ENCODE assay signal across 10 cellular contexts in the genomic region with DNA sequence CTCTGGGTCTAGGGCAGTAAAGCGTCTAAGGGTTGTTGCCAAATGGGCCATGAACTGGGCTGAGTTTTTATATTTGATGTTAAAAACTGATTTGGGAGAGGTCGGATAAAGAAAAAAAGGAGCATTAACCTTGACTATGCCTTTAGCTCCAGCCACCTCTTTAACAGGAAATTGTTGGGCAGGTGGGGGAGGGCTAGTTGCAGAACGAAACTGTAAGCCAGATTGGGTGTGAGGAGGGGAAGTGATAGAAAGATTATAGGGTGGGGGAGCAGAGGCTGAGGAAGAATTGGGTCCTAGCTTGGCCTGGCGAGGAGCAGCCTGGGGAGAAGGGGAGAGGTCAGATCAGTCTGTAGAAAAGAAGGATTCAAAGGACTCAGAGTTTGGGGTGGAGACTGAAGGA. TPM values are rescaled to one million over a fixed set of nuclear protein-coding genes. Genes with fewer than 3 reads are reported as not detected.
"Had no signal": no experiment of that assay in that cellular context is flagged by ENCODE, and none has a peak within 500 bp of the region (broad histone marks: within the 10 kb centered on the region; RNA-seq: fewer than 3 reads in every experiment).

No MANE protein-coding gene starts in this region.

RNA-seq across cellular contexts. Expression of a gene that starts 39.1 kb away (rescaled TPM):
- total RNA-seq: foreskin keratinocyte, glomerular endothelial cell, transverse colon had no signal
- polyA plus RNA-seq: foreskin keratinocyte had no signal

RNA-seq across cellular contexts. Expression of a gene that starts 54.2 kb away (rescaled TPM):
- total RNA-seq: activated T-cell treated with anti-CD3 and anti-CD28 coated beads, Interleukin-2, amount 50 U/mL, for 72 hours; foreskin keratinocyte; mucosa of descending colon; naive thymus-derived CD4-positive, alpha-beta T cell; posterior vena cava; sigmoid colon; temporal lobe; transverse colon; uterus had no signal
- polyA plus RNA-seq: foreskin keratinocyte; naive thymus-derived CD4-positive, alpha-beta T cell had no signal
